Comparison of ENCODE assay signal across 8 cellular contexts in the genomic region with DNA sequence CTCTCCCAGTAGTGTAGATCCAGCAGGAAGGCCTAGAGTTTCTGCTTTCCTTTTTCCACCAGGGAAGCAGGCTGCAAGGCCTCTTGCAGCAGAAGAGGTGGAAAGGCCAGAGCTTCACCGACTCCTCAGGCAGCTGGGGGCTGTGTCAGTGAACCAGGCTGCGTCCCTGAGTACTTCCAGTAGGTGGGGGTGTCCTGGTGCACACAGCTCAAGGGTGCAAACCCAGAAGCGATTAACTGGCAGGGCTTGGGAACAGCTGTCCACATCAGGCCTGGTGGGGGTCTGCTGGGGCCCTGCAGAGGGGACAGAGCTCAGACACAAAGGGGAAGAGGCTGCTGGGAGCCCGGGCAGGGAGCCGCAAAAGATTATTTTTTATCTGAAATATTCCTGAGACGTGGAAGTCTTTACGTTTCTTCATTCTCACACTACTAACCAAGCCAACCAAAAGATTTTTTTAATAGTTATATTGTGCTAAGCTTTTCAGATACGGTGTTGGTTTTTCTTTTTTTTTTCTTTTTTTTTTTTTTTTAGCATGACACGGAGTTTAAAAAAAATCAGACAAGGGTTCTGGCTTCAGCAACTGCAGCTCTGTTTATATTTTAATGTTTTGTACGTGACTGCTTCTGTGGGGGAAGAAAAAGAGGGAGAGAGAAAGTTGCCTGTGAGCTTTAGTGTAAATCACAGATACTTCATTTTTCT. TPM values are rescaled to one million over a fixed set of nuclear protein-coding genes. Genes with fewer than 3 reads are reported as not detected.
DNase-seq lines count a peak whose midpoint lies in the region; ATAC-seq, FAIRE-seq and TF ChIP-seq lines count a peak whose summit lies in the region.

No MANE protein-coding gene starts in this region.

- H3K23ac ChIP-seq in IMR-90 (ENCODE audit: low read depth, low read length), result peak overlapping the region; percentile 28; the same call in 1 of the 2 replicates

- peak; percentile 95 for FAIRE-seq in islet of Langerhans (lab: Jason Lieb, UNC)

- H3K9me3 ChIP-seq in IMR-90 (ENCODE audit: control insufficient read depth, insufficient read depth, low read length) (no peaks in the 10 kb centered on the region), thoracic aorta (no peaks in the 10 kb centered on the region)

- H3K4ac ChIP-seq in IMR-90 (ENCODE audit: low read depth, low read length), result peak overlapping the region; percentile 31

- 0% methylated on average over 2 of the region's 10 CpGs; no CpG with 5 or more reads in 1 of the 2 experiments for WGBS in IMR-90 (ENCODE audit: extremely low coverage in 2 of 2, insufficient read length in 1 of 2), 2 experiments

- peak overlapping the region; percentile 58 to 59; a peak in 3 of 4 replicates for H4K8ac ChIP-seq in IMR-90 (ENCODE audit: low read depth in 2 of 2, low read length in 2 of 2)

- peak; percentile 75 for TF ChIP-seq CTCF in AG04449 (IDR thresholded peaks at IDR 0.05; ENCODE audit: insufficient read depth, low read length, missing control alignments)
- TF ChIP-seq CTCF in IMR-90 (conservative IDR thresholded peaks at IDR 0.05; ENCODE audit: low read depth, low read length), result peak; percentile 69
- TF ChIP-seq CTCF in astrocyte of the cerebellum (IDR thresholded peaks at IDR 0.05; ENCODE audit: low read depth, low read length, missing control alignments), result peak; percentile 79
- peak; percentile 61 for TF ChIP-seq CTCF in thoracic aorta (IDR thresholded peaks at IDR 0.05)

- 0 out of 3 replicates have a peak overlapping the region, but pooled peaks have one; percentile 23 for H2BK15ac ChIP-seq in IMR-90 (ENCODE audit: low read depth, low read length)

- in situ Hi-C loops in IMR-90 (cut with MboI; ENCODE audit: low sequenced_read_pairs) (loop anchor here (5.0 to 25.0 kb wide), 2 partner anchors 106 to 1024 kb away; no protein-coding TSS in a partner anchor), astrocyte of the cerebellum (cut with HindIII; ENCODE audit: low sequenced_read_pairs) (no loop called here)

- peak overlapping the region; percentile 10; the same call in 1 of the 2 replicates for H4K5ac ChIP-seq in IMR-90 (ENCODE audit: low read depth, low read length)

- peaks cover 35% of the 10 kb centered on the region for H3K9me1 ChIP-seq in IMR-90 (ENCODE audit: insufficient read depth, low read length)

- H3K27me3 ChIP-seq in IMR-90 (ENCODE audit: control insufficient read depth, insufficient read depth, low read length) (no peaks in the 10 kb centered on the region), thoracic aorta (replicated peaks; ENCODE audit: insufficient read depth) (no peaks in the 10 kb centered on the region)

- peak overlapping the region; percentile 79; the same call in 1 of the 2 replicates for H4K91ac ChIP-seq in IMR-90 (ENCODE audit: insufficient read depth, low read depth, low read length)

- H4K20me1 ChIP-seq in IMR-90 (ENCODE audit: insufficient read depth, low read length), result peaks cover 42% of the 10 kb centered on the region

- peaks cover 21 to 88% of the 10 kb centered on the region in 2 experiments for H3K79me1 ChIP-seq in IMR-90 (ENCODE audit: low read depth in 1 of 2, low read length in 2 of 2)

- POLR2A ChIA-PET in AG04449 (lab: Yijun Ruan, JAX) (interaction anchor here (0.6 to 1.1 kb wide), 2 partner anchors 8 to 263 kb away, joined by 3 to 6 read pairs; no protein-coding TSS in a partner anchor), IMR-90 (lab: Charles Lee; ENCODE audit: unreplicated experiment) (interaction anchor here (0.8 kb wide), 1 partner anchor 27 kb away, joined by 3 read pairs; no protein-coding TSS in a partner anchor)

- H2BK120ac ChIP-seq in IMR-90 (ENCODE audit: low read depth, low read length), result peak overlapping the region; percentile 81

- TF ChIP-seq RAD21 in IMR-90 (IDR thresholded peaks at IDR 0.05; ENCODE audit: low read length), result peak; percentile 62

- BruUV-seq in IMR-90 (replicated peaks; lab: Mats Ljungman, UMichigan), result no TSS peak

- H2AK5ac ChIP-seq in IMR-90 (ENCODE audit: low read depth, low read length), result no peak overlapping the region

- peak overlapping the region; percentile 28 for H2AFZ ChIP-seq in IMR-90 (replicated peaks; ENCODE audit: low read length, poor library complexity)

- H2BK5ac ChIP-seq in IMR-90 (ENCODE audit: low read depth, low read length, poor library complexity, severe bottlenecking), result peak overlapping the region; percentile 49

- DNase-seq in AG04449 (ENCODE audit: low read depth, low spot score), result no peak
- peak; percentile 85 for DNase-seq in IMR-90
- DNase-seq in astrocyte of the cerebellum (ENCODE audit: low read depth), result no peak
- no peak for DNase-seq in thoracic aorta (ENCODE audit: low spot score)
- DNase-seq in NCI-H1092 (lab: John Stamatoyannopoulos, UW), result no peak
- no peak for DNase-seq in T-helper 9 cell
- no peak for DNase-seq in stimulated activated naive CD4-positive, alpha-beta T cell treated with Interleukin-2 at 50 U/mL for 16 hours (lab: John Stamatoyannopoulos, UW)

- H3K4me3 ChIP-seq in AG04449 (ENCODE audit: low read depth, low read length), result no peak overlapping the region
- H3K4me3 ChIP-seq in IMR-90 (ENCODE audit: insufficient read depth, low read depth, low read length), result no peak overlapping the region
- no peak overlapping the region for H3K4me3 ChIP-seq in astrocyte of the cerebellum (ENCODE audit: low read depth, low read length)
- peak overlapping the region; percentile 54 for H3K4me3 ChIP-seq in thoracic aorta

- peak overlapping the region; percentile 33; the same call in 1 of the 2 replicates for H3K14ac ChIP-seq in IMR-90 (replicated peaks; ENCODE audit: low read depth, low read length)

- no peak overlapping the region for H2BK20ac ChIP-seq in IMR-90 (ENCODE audit: low read depth, low read length)

- no peak for TF ChIP-seq POLR2A in IMR-90 (IDR thresholded peaks at IDR 0.05; ENCODE audit: low read depth, low read length)

- CTCF ChIA-PET in AG04449 (lab: Yijun Ruan, JAX) (interaction anchor here (0.7 to 1.5 kb wide), 7 partner anchors 9 to 672 kb away, joined by 3 to 6 read pairs (median 3); no protein-coding TSS in a partner anchor), IMR-90 (lab: Yijun Ruan, JAX) (interaction anchor here (0.6 to 2.5 kb wide), 12 partner anchors 8 to 233 kb away, joined by 3 to 15 read pairs (median 4); no protein-coding TSS in a partner anchor)

- ATAC-seq in IMR-90 (ENCODE audit: low read depth), result peak; percentile 79
- ATAC-seq in thoracic aorta (ENCODE audit: insufficient number of reproducible peaks, low FRiP score, low read depth), result no peak

- peaks cover 53% of the 10 kb centered on the region for H3K4me1 ChIP-seq in IMR-90 (ENCODE audit: control insufficient read depth, insufficient read depth, low read length)
- peaks cover 16 to 27% of the 10 kb centered on the region in 2 donors for H3K4me1 ChIP-seq in thoracic aorta (ENCODE audit: control insufficient read depth in 1 of 2, low read depth in 2 of 2)

- peak overlapping the region; percentile 83 for H3K4me2 ChIP-seq in IMR-90 (ENCODE audit: low read depth, low read length)

- peaks cover 14% of the 10 kb centered on the region; the same call in 1 of the 2 replicates for H3K36me3 ChIP-seq in IMR-90 (ENCODE audit: control insufficient read depth, insufficient read depth, low read length)
- no peaks in the 10 kb centered on the region for H3K36me3 ChIP-seq in thoracic aorta

- peak overlapping the region; percentile 62; the same call in 1 of the 2 replicates for H3K9ac ChIP-seq in IMR-90 (ENCODE audit: low read depth, low read length)

- H3K18ac ChIP-seq in IMR-90 (ENCODE audit: low read depth, low read length), result peak overlapping the region; percentile 31

- H2AK9ac ChIP-seq in IMR-90 (replicated peaks; ENCODE audit: low read depth, low read length, poor library complexity), result peak overlapping the region; percentile 47

- dilution Hi-C loops in IMR-90 (cut with HindIII; ENCODE audit: low sequenced_read_pairs, unreplicated experiment), result no loop called here

- H3K56ac ChIP-seq in IMR-90 (ENCODE audit: extremely low read depth, insufficient read depth, low read length), result peak overlapping the region; percentile 60

- intact Hi-C loops in IMR-90 (cut with micrococcal nuclease), result loop anchor here (2.0 kb wide), 2 partner anchors 211 to 283 kb away; no protein-coding TSS in a partner anchor

- H3K27ac ChIP-seq in IMR-90 (ENCODE audit: insufficient read depth, low read length), result peak overlapping the region; percentile 97
- peak overlapping the region; percentile 41 to 54 for H3K27ac ChIP-seq in thoracic aorta

TF ChIP-seq in IMR-90, 13 proteins besides CTCF, POLR2A, EP300 and RAD21:
- peak; percentile 64; the same call in 1 of the 2 replicates for TF ChIP-seq MAZ (IDR thresholded peaks at IDR 0.05; ENCODE audit: borderline replicate concordance, low read depth, low read length)
- peak; percentile 50; the same call in 1 of the 2 replicates for TF ChIP-seq SMC3 (IDR thresholded peaks at IDR 0.05; ENCODE audit: low read depth, low read length)
- no peak for TF ChIP-seq MAFK (IDR thresholded peaks at IDR 0.05; ENCODE audit: low read depth, low read length)

RNA-seq across cellular contexts. Expression of a gene that starts 11.0 kb away (rescaled TPM):
- 7.8 and 8.1 TPM in 2 replicates for total RNA-seq in IMR-90 (2012; rRNA removed)
- 12.6 and 13.0 TPM in 2 replicates for polyA plus RNA-seq in IMR-90 (2012; rRNA removed)
- polyA plus RNA-seq in IMR-90 (2012; cell fraction: cytosol; rRNA removed), result 5.5 and 10.2 TPM in 2 replicates
- 29.6 and 33.4 TPM in 2 replicates for polyA plus RNA-seq in IMR-90 (2012; cell fraction: nucleus; rRNA removed; ENCODE audit: low replicate concordance)
- 10 to 100 TPM in 1 of 2 donors, 1 to 10 TPM in 1; 9.3 to 10.2 TPM for total RNA-seq in thoracic aorta
